In genomic region chr20:48236001-48236400, GRCh38 we compare ENCODE assay signal across 15 cellular contexts.
"Had no signal": no experiment of that assay in that cellular context is flagged by ENCODE, and none has a peak within 500 bp of the region (broad histone marks: within the 10 kb centered on the region; RNA-seq: fewer than 3 reads in every experiment).

No MANE protein-coding gene starts in this region.

- H3K4me3 Mint-ChIP-seq: naive thymus-derived CD8-positive, alpha-beta T cell; stimulated activated naive CD8-positive, alpha-beta T cell treated with anti-CD3 and anti-CD28 coated beads, Interleukin-15, Interleukin-2, amounts not matched to agents 100 ng/mL and 50 ng/mL, for 24 hours had no signal

- H3K9me3 ChIP-seq: adrenal gland, lower lobe of right lung, mucosa of descending colon, psoas muscle, testis, upper lobe of right lung had no signal

- ATAC-seq: lower lobe of right lung; mucosa of descending colon; naive thymus-derived CD8-positive, alpha-beta T cell; psoas muscle; upper lobe of right lung had no signal

- H3K4me1 Mint-ChIP-seq: naive thymus-derived CD8-positive, alpha-beta T cell had no signal

- DNase-seq: activated naive CD4-positive, alpha-beta T cell treated with anti-CD3 and anti-CD28 coated beads, Interleukin-2, amount 50 U/mL, for 16 hours; adrenal gland; central memory CD4-positive, alpha-beta T cell; effector CD4-positive, alpha-beta T cell; hippocampal formation; mucosa of descending colon; naive thymus-derived CD8-positive, alpha-beta T cell; psoas muscle; stimulated activated CD4-positive, alpha-beta T cell treated with anti-CD3 and anti-CD28 coated beads, Interleukin-4, amount 100 ng/mL, for 1 hour; testis; upper lobe of right lung had no signal

- H3K27me3 ChIP-seq: adrenal gland, testis had no signal

- H3K4me1 ChIP-seq: lower lobe of right lung, psoas muscle, testis, upper lobe of right lung had no signal

- H3K27ac Mint-ChIP-seq: activated T-helper 2 cell treated with anti-CD3 and anti-CD28 coated beads, Interferon-gamma antibody, Interleukin-2, Interleukin-4, amounts not matched to agents 10 μg/mL and 5 μg/mL and 100 μg/mL, durations not matched to agents 14 hours and 24 hours and 36 hours; naive thymus-derived CD8-positive, alpha-beta T cell; stimulated activated naive CD8-positive, alpha-beta T cell treated with anti-CD3 and anti-CD28 coated beads, Interleukin-15, Interleukin-2, amounts not matched to agents 100 ng/mL and 50 ng/mL, for 24 hours had no signal

- H3K27ac ChIP-seq: adrenal gland, coronary artery, lower lobe of right lung, psoas muscle, testis, upper lobe of right lung had no signal

- H3K4me3 ChIP-seq: adrenal gland, coronary artery, lower lobe of right lung, mucosa of descending colon, psoas muscle, testis, upper lobe of right lung had no signal

- H3K36me3 ChIP-seq: adrenal gland, lower lobe of right lung, upper lobe of right lung had no signal
